1 cellular context compared by ENCODE assay signal in genomic region chr5:38434981-38435710, GRCh38.
TF ChIP-seq lines count a peak whose summit lies in the region.

No MANE protein-coding gene starts in this region.

TF ChIP-seq in SK-N-SH treated with all-trans-retinoic acid at 6 μM for 48 hours, 23 proteins besides CTCF, POLR2A, EP300 and RAD21 (continued from another document):
- no peak for TF ChIP-seq PATZ1 (CRISPR knock-in tag; IDR thresholded peaks at IDR 0.05; ENCODE audit: borderline replicate concordance)
- no peak for TF ChIP-seq ZFP30 (CRISPR knock-in tag; IDR thresholded peaks at IDR 0.05)
- TF ChIP-seq PPARA (CRISPR knock-in tag; IDR thresholded peaks at IDR 0.05; ENCODE audit: borderline replicate concordance) = no peak
- no peak for TF ChIP-seq GLIS3 (CRISPR knock-in tag; IDR thresholded peaks at IDR 0.05)
- no peak for TF ChIP-seq ZNF565 (CRISPR knock-in tag; conservative IDR thresholded peaks at IDR 0.05; ENCODE audit: low read depth)
- no peak for TF ChIP-seq TOX (CRISPR knock-in tag; IDR thresholded peaks at IDR 0.05; ENCODE audit: borderline replicate concordance)
